Comparison of ENCODE assay signal across 18 cellular contexts in genomic region chr10:94122247-94122646, GRCh38.
DNase-seq lines count a peak whose midpoint lies in the region; ATAC-seq and TF ChIP-seq lines count a peak whose summit lies in the region.
"Had no signal": no experiment of that assay in that cellular context is flagged by ENCODE, and none has a peak within 500 bp of the region (broad histone marks: within the 10 kb centered on the region; RNA-seq: fewer than 3 reads in every experiment).

No MANE protein-coding gene starts in this region.

- TF ChIP-seq EP300 in esophagus muscularis mucosa (IDR thresholded peaks at IDR 0.05) = no peak

- intact Hi-C loops in esophagus muscularis mucosa (cut with DNase I) = no loop called here

- TF ChIP-seq POLR2A in esophagus muscularis mucosa (IDR thresholded peaks at IDR 0.05; ENCODE audit: low read depth) = no peak

- H3K4me3 ChIP-seq in AG04450 (ENCODE audit: low read depth, low read length) (no peak overlapping the region), RWPE2 (ENCODE audit: severe bottlenecking) (no peak overlapping the region), esophagus muscularis mucosa (no peak overlapping the region), osteoblast (ENCODE audit: insufficient read depth, low read length) (no peak overlapping the region)

- no peaks in the 10 kb centered on the region for H3K36me3 ChIP-seq in RWPE2 (ENCODE audit: low read depth)
- H3K36me3 ChIP-seq in esophagus muscularis mucosa = no peaks in the 10 kb centered on the region
- no peaks in the 10 kb centered on the region for H3K36me3 ChIP-seq in osteoblast (ENCODE audit: insufficient read depth, low read length)

- no peak overlapping the region for H3K4me2 ChIP-seq in osteoblast (ENCODE audit: insufficient read depth, low read length)

- POLR2A ChIA-PET in AG04450 (lab: Yijun Ruan, JAX) (interaction anchor here (1.1 to 2.0 kb wide), 3 partner anchors 16 to 62 kb away, joined by 4 to 7 read pairs (median 5); no protein-coding TSS in a partner anchor), GM10248 (lab: Yijun Ruan, JAX) (no interaction called here)

- no peaks in the 10 kb centered on the region for H3K79me2 ChIP-seq in osteoblast (ENCODE audit: insufficient read depth, low read length)

- H3K27ac ChIP-seq in AG04450 (ENCODE audit: low read depth, low read length) (peak overlapping the region; percentile 63), RWPE2 (ENCODE audit: poor library complexity, severe bottlenecking) (peak overlapping the region; percentile 69), esophagus muscularis mucosa (replicated peaks in 1 of 4) (peak overlapping the region in 3 of 4 donors; percentile 63 to 69 (median 65)), osteoblast (ENCODE audit: low read depth, low read length) (peak overlapping the region; percentile 70)
- H3K27ac ChIP-seq: HL-60 had no signal

- 63% methylated on average over 3 of the region's 3 CpGs for WGBS in esophagus muscularis mucosa

- TF ChIP-seq CTCF in AG04450 (IDR thresholded peaks at IDR 0.05; ENCODE audit: low read depth, low read length) = no peak
- no peak for TF ChIP-seq CTCF in RWPE2 (IDR thresholded peaks at IDR 0.05; ENCODE audit: poor library complexity, severe bottlenecking)
- TF ChIP-seq CTCF in esophagus muscularis mucosa (IDR thresholded peaks at IDR 0.05) = no peak
- no peak for TF ChIP-seq CTCF in osteoblast (IDR thresholded peaks at IDR 0.05; ENCODE audit: extremely low read depth, low read depth, low read length)
- TF ChIP-seq CTCF in GM10248 (IDR thresholded peaks at IDR 0.05; ENCODE audit: control extremely low read depth, extremely low read depth, low read depth, missing control alignments) = no peak

- ATAC-seq in RWPE2 (ENCODE audit: low read depth) = no peak
- ATAC-seq in HG02885 (IDR thresholded peaks at IDR 0.05; ENCODE audit: poor library complexity, unreplicated experiment) = no peak

- no peaks in the 10 kb centered on the region for H4K20me1 ChIP-seq in osteoblast (ENCODE audit: insufficient read depth, low read length)

- DNase-seq in AG04450 (ENCODE audit: low read depth, low spot score) (no peak), RWPE2 (ENCODE audit: low spot score) (no peak), esophagus muscularis mucosa (ENCODE audit: extremely low spot score) (no peak), osteoblast (ENCODE audit: insufficient read length, low spot score, missing footprints) (no peak), GM10248 (ENCODE audit: extremely low spot score) (no peak), NCI-H446 treated with DMSO at 0.1 percent for 48 hours (lab: John Stamatoyannopoulos, UW) (no peak)
- no peak for DNase-seq in activated naive CD4-positive, alpha-beta T cell treated with Interleukin-2 at 50 U/mL for 16 hours
- DNase-seq: 8988T, C1 segment of cervical spinal cord, DMS153, GOT3, KBM-7, NCI-H1092 treated with DMSO at 0.1 percent for 48 hours, NCI-H1694, NCI-H345, SHP77 had no signal

- CTCF ChIA-PET in AG04450 (lab: Charles Lee) = interaction anchor here (0.7 to 1.0 kb wide), 3 partner anchors 13 to 322 kb away, joined by 3 to 4 read pairs (median 4); no protein-coding TSS in a partner anchor
- CTCF ChIA-PET in GM10248 (lab: Yijun Ruan, JAX) = interaction anchor here (1.6 kb wide), 1 partner anchor 8 kb away, joined by 4 read pairs; no protein-coding TSS in a partner anchor

- H3K9me3 ChIP-seq in AG04450 (ENCODE audit: control insufficient read depth, insufficient read depth, low read length) = no peaks in the 10 kb centered on the region
- H3K9me3 ChIP-seq in RWPE2 (ENCODE audit: severe bottlenecking) = no peaks in the 10 kb centered on the region
- H3K9me3 ChIP-seq in esophagus muscularis mucosa = no peaks in the 10 kb centered on the region
- no peaks in the 10 kb centered on the region for H3K9me3 ChIP-seq in osteoblast (ENCODE audit: low read depth, low read length)

- H3K27me3 ChIP-seq in AG04450 (ENCODE audit: control insufficient read depth, insufficient read depth, low read length) (no peaks in the 10 kb centered on the region), RWPE2 (ENCODE audit: insufficient read depth, poor library complexity, severe bottlenecking) (no peaks in the 10 kb centered on the region), esophagus muscularis mucosa (no peaks in the 10 kb centered on the region), osteoblast (ENCODE audit: insufficient read depth, low read length) (no peaks in the 10 kb centered on the region)

- H3K4me1 ChIP-seq in RWPE2 (ENCODE audit: insufficient read depth, poor library complexity, severe bottlenecking) (peaks cover 22% of the 10 kb centered on the region), esophagus muscularis mucosa (peaks cover 23 to 57% (median 44%) of the 10 kb centered on the region in 4 donors), osteoblast (ENCODE audit: insufficient read depth, low read length) (peaks cover 43% of the 10 kb centered on the region)

- no peak overlapping the region for H2AFZ ChIP-seq in osteoblast (ENCODE audit: low read length)
